1 cellular context compared by ENCODE assay signal in the genomic region with DNA sequence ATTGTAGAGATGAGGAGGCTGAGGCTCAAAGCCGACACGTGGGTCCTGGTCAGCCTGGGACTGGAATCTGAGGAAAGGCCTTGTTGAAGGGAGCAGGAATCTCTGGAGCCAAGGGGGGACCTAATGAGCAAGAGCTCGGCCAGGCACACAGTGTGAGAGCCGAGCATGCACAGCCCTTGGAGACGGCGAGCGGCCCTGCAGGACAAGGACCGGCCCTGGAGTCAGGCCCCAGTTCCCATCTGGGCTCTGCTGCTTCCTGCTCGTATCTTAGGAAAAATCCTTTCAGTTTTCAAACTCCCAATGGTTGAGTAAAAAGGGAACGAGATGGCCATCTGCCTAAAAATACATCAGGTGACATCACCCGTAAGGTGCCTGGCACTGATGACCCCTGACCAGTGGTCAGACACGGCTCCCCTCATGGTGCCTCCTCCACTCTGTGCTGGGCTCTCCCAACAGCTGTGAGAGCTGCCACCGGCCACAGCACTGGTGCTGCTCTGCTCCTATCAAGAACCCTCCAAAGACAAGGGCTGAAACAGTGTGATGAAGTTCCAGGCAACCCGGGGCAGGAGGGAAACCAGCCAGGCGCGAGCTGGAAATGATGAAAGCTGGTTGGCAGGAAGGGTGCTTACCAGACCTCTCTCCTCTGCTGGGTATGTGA.
TF ChIP-seq lines count a peak whose summit lies in the region.

No MANE protein-coding gene starts in this region.

TF ChIP-seq in K562, 482 proteins besides CTCF, POLR2A, EP300 and RAD21:
- TF ChIP-seq, protein P1, sequence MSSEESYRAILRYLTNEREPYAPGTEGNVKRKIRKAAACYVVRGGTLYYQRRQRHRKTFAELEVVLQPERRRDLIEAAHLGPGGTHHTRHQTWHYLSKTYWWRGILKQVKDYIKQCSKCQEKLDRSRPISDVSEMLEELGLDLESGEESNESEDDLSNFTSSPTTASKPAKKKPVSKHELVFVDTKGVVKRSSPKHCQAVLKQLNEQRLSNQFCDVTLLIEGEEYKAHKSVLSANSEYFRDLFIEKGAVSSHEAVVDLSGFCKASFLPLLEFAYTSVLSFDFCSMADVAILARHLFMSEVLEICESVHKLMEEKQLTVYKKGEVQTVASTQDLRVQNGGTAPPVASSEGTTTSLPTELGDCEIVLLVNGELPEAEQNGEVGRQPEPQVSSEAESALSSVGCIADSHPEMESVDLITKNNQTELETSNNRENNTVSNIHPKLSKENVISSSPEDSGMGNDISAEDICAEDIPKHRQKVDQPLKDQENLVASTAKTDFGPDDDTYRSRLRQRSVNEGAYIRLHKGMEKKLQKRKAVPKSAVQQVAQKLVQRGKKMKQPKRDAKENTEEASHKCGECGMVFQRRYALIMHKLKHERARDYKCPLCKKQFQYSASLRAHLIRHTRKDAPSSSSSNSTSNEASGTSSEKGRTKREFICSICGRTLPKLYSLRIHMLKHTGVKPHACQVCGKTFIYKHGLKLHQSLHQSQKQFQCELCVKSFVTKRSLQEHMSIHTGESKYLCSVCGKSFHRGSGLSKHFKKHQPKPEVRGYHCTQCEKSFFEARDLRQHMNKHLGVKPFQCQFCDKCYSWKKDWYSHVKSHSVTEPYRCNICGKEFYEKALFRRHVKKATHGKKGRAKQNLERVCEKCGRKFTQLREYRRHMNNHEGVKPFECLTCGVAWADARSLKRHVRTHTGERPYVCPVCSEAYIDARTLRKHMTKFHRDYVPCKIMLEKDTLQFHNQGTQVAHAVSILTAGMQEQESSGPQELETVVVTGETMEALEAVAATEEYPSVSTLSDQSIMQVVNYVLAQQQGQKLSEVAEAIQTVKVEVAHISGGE (CRISPR knock-in tag; IDR thresholded peaks at IDR 0.05), result no peak
- TF ChIP-seq FOSL1 (tag; conservative IDR thresholded peaks at IDR 0.05), result no peak
- TF ChIP-seq POLR2G (IDR thresholded peaks at IDR 0.05; ENCODE audit: low read depth, low read length), result 0 out of 2 replicates have a peak, but pooled peaks have one; percentile 7
- no peak for TF ChIP-seq KLF1 (tag; IDR thresholded peaks at IDR 0.05)
- TF ChIP-seq JUN (IDR thresholded peaks at IDR 0.05; ENCODE audit: borderline replicate concordance, low read depth, low read length), result no peak
- TF ChIP-seq JUN (CRISPR knock-in tag; IDR thresholded peaks at IDR 0.05; ENCODE audit: borderline replicate concordance), result no peak
- no peak for TF ChIP-seq BRD4 (IDR thresholded peaks at IDR 0.05)
- TF ChIP-seq, protein P2, sequence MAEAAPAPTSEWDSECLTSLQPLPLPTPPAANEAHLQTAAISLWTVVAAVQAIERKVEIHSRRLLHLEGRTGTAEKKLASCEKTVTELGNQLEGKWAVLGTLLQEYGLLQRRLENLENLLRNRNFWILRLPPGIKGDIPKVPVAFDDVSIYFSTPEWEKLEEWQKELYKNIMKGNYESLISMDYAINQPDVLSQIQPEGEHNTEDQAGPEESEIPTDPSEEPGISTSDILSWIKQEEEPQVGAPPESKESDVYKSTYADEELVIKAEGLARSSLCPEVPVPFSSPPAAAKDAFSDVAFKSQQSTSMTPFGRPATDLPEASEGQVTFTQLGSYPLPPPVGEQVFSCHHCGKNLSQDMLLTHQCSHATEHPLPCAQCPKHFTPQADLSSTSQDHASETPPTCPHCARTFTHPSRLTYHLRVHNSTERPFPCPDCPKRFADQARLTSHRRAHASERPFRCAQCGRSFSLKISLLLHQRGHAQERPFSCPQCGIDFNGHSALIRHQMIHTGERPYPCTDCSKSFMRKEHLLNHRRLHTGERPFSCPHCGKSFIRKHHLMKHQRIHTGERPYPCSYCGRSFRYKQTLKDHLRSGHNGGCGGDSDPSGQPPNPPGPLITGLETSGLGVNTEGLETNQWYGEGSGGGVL (CRISPR knock-in tag; IDR thresholded peaks at IDR 0.05), result no peak
